1 cellular context compared by ENCODE assay signal in the genomic region with DNA sequence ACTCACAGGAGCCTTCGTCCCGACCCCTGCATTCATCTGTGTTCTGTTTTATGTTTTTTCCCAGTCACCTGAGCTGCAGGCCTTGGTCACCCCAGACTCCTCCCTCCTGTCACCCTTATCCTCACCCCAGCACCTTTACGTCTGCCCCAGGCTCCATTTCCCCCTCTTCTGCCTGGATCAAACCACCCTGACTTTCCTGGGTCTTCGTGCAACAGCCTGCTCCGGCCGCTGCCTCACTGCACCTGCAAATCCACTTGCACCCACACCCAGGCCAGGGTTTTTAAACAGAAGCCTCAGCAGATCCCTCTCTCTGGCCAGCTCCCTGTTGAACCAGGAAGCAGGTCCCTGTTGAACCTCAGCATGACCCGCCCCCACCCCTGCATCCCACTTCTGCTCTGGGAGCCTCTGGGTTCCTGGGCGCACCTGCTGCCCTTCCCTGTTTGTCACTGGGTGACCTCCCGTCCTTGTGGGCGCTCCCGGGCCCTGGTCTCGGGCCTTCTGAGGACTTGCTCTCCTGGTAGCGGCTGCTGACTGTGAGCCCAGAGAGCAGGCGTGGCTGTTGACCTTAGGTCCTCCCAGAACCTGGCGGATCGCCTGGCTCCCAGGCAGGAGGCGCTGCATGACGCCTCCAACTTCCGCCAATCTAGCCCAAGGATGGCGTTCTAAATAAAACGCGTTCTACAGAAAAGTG.
TF ChIP-seq lines count a peak whose summit lies in the region.

No MANE protein-coding gene starts in this region.

TF ChIP-seq in HepG2, 621 proteins besides CTCF, POLR2A, EP300 and RAD21 (continued from another document and continues in another):
- TF ChIP-seq, protein P1, sequence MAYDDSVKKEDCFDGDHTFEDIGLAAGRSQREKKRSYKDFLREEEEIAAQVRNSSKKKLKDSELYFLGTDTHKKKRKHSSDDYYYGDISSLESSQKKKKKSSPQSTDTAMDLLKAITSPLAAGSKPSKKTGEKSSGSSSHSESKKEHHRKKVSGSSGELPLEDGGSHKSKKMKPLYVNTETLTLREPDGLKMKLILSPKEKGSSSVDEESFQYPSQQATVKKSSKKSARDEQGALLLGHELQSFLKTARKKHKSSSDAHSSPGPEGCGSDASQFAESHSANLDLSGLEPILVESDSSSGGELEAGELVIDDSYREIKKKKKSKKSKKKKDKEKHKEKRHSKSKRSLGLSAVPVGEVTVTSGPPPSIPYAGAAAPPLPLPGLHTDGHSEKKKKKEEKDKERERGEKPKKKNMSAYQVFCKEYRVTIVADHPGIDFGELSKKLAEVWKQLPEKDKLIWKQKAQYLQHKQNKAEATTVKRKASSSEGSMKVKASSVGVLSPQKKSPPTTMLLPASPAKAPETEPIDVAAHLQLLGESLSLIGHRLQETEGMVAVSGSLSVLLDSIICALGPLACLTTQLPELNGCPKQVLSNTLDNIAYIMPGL (CRISPR knock-in tag; IDR thresholded peaks at IDR 0.05; ENCODE audit: borderline replicate concordance in 1 of 2, low read depth in 1 of 2): peak; percentile 67 to 70; a peak in 2 of 4 replicates
- TF ChIP-seq RXRB (CRISPR knock-in tag; IDR thresholded peaks at IDR 0.05; ENCODE audit: borderline replicate concordance): peak; percentile 89
- TF ChIP-seq, protein P2, sequence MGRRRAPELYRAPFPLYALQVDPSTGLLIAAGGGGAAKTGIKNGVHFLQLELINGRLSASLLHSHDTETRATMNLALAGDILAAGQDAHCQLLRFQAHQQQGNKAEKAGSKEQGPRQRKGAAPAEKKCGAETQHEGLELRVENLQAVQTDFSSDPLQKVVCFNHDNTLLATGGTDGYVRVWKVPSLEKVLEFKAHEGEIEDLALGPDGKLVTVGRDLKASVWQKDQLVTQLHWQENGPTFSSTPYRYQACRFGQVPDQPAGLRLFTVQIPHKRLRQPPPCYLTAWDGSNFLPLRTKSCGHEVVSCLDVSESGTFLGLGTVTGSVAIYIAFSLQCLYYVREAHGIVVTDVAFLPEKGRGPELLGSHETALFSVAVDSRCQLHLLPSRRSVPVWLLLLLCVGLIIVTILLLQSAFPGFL (CRISPR knock-in tag; IDR thresholded peaks at IDR 0.05): no peak
- TF ChIP-seq ZNF282 (IDR thresholded peaks at IDR 0.05; ENCODE audit: partially characterized antibody): no peak
- TF ChIP-seq KDM2A (CRISPR knock-in tag; IDR thresholded peaks at IDR 0.05; ENCODE audit: borderline replicate concordance, low read depth): peak; percentile 50; the same call in 1 of the 2 replicates
- no peak for TF ChIP-seq LCORL (IDR thresholded peaks at IDR 0.05)
- TF ChIP-seq LCORL (CRISPR knock-in tag; IDR thresholded peaks at IDR 0.05): no peak
- TF ChIP-seq KMT2A (CRISPR knock-in tag; IDR thresholded peaks at IDR 0.05): no peak
- no peak for TF ChIP-seq ZNF75D (CRISPR knock-in tag; IDR thresholded peaks at IDR 0.05; ENCODE audit: borderline replicate concordance)
- TF ChIP-seq, protein P3, sequence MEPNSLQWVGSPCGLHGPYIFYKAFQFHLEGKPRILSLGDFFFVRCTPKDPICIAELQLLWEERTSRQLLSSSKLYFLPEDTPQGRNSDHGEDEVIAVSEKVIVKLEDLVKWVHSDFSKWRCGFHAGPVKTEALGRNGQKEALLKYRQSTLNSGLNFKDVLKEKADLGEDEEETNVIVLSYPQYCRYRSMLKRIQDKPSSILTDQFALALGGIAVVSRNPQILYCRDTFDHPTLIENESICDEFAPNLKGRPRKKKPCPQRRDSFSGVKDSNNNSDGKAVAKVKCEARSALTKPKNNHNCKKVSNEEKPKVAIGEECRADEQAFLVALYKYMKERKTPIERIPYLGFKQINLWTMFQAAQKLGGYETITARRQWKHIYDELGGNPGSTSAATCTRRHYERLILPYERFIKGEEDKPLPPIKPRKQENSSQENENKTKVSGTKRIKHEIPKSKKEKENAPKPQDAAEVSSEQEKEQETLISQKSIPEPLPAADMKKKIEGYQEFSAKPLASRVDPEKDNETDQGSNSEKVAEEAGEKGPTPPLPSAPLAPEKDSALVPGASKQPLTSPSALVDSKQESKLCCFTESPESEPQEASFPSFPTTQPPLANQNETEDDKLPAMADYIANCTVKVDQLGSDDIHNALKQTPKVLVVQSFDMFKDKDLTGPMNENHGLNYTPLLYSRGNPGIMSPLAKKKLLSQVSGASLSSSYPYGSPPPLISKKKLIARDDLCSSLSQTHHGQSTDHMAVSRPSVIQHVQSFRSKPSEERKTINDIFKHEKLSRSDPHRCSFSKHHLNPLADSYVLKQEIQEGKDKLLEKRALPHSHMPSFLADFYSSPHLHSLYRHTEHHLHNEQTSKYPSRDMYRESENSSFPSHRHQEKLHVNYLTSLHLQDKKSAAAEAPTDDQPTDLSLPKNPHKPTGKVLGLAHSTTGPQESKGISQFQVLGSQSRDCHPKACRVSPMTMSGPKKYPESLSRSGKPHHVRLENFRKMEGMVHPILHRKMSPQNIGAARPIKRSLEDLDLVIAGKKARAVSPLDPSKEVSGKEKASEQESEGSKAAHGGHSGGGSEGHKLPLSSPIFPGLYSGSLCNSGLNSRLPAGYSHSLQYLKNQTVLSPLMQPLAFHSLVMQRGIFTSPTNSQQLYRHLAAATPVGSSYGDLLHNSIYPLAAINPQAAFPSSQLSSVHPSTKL (CRISPR knock-in tag; IDR thresholded peaks at IDR 0.05): peak; percentile 39; the same call in 1 of the 2 replicates
- peak; percentile 81 for TF ChIP-seq ZNF547 (CRISPR knock-in tag; IDR thresholded peaks at IDR 0.05)
- peak; percentile 28 for TF ChIP-seq ASH2L (IDR thresholded peaks at IDR 0.05; ENCODE audit: insufficient read length, low read depth, low read length)
- TF ChIP-seq, protein P4, sequence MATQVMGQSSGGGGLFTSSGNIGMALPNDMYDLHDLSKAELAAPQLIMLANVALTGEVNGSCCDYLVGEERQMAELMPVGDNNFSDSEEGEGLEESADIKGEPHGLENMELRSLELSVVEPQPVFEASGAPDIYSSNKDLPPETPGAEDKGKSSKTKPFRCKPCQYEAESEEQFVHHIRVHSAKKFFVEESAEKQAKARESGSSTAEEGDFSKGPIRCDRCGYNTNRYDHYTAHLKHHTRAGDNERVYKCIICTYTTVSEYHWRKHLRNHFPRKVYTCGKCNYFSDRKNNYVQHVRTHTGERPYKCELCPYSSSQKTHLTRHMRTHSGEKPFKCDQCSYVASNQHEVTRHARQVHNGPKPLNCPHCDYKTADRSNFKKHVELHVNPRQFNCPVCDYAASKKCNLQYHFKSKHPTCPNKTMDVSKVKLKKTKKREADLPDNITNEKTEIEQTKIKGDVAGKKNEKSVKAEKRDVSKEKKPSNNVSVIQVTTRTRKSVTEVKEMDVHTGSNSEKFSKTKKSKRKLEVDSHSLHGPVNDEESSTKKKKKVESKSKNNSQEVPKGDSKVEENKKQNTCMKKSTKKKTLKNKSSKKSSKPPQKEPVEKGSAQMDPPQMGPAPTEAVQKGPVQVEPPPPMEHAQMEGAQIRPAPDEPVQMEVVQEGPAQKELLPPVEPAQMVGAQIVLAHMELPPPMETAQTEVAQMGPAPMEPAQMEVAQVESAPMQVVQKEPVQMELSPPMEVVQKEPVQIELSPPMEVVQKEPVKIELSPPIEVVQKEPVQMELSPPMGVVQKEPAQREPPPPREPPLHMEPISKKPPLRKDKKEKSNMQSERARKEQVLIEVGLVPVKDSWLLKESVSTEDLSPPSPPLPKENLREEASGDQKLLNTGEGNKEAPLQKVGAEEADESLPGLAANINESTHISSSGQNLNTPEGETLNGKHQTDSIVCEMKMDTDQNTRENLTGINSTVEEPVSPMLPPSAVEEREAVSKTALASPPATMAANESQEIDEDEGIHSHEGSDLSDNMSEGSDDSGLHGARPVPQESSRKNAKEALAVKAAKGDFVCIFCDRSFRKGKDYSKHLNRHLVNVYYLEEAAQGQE (IDR thresholded peaks at IDR 0.05; ENCODE audit: borderline replicate concordance in 1 of 2, low read depth in 1 of 2, low read length in 2 of 2): no peak
- TF ChIP-seq, protein P5, sequence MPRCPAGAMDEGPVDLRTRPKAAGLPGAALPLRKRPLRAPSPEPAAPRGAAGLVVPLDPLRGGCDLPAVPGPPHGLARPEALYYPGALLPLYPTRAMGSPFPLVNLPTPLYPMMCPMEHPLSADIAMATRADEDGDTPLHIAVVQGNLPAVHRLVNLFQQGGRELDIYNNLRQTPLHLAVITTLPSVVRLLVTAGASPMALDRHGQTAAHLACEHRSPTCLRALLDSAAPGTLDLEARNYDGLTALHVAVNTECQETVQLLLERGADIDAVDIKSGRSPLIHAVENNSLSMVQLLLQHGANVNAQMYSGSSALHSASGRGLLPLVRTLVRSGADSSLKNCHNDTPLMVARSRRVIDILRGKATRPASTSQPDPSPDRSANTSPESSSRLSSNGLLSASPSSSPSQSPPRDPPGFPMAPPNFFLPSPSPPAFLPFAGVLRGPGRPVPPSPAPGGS (CRISPR knock-in tag; IDR thresholded peaks at IDR 0.05): 0 out of 2 replicates have a peak, but pooled peaks have one; percentile 55
- TF ChIP-seq, protein P6, sequence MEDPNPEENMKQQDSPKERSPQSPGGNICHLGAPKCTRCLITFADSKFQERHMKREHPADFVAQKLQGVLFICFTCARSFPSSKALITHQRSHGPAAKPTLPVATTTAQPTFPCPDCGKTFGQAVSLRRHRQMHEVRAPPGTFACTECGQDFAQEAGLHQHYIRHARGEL (CRISPR knock-in tag; IDR thresholded peaks at IDR 0.05): 0 out of 2 replicates have a peak, but pooled peaks have one; percentile 54
- TF ChIP-seq, protein P7, sequence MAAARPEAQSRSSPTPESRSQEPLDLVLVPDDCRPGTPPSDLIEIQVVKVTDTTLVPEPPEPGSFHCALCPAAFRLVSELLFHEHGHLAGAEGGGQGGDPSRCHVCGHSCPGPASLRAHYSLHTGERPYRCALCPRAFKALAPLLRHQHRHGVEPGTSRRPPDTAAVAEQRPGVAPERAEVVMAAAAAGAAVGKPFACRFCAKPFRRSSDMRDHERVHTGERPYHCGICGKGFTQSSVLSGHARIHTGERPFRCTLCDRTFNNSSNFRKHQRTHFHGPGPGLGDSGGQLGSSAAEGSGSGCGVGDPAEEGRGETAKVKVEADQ (CRISPR knock-in tag; IDR thresholded peaks at IDR 0.05; ENCODE audit: borderline replicate concordance): 0 out of 2 replicates have a peak, but pooled peaks have one; percentile 36
- TF ChIP-seq ZSCAN25 (CRISPR knock-in tag; IDR thresholded peaks at IDR 0.05): peak; percentile 86; the same call in 1 of the 2 replicates
- peak; percentile 75 for TF ChIP-seq ZFY (CRISPR knock-in tag; IDR thresholded peaks at IDR 0.05)
- 0 out of 2 replicates have a peak, but pooled peaks have one; percentile 52 for TF ChIP-seq ZNF792 (CRISPR knock-in tag; IDR thresholded peaks at IDR 0.05)
- TF ChIP-seq, protein P8, sequence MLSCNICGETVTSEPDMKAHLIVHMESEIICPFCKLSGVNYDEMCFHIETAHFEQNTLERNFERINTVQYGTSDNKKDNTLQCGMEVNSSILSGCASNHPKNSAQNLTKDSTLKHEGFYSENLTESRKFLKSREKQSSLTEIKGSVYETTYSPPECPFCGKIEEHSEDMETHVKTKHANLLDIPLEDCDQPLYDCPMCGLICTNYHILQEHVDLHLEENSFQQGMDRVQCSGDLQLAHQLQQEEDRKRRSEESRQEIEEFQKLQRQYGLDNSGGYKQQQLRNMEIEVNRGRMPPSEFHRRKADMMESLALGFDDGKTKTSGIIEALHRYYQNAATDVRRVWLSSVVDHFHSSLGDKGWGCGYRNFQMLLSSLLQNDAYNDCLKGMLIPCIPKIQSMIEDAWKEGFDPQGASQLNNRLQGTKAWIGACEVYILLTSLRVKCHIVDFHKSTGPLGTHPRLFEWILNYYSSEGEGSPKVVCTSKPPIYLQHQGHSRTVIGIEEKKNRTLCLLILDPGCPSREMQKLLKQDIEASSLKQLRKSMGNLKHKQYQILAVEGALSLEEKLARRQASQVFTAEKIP (CRISPR knock-in tag; IDR thresholded peaks at IDR 0.05; ENCODE audit: borderline replicate concordance): 0 out of 2 replicates have a peak, but pooled peaks have one; percentile 44
- peak; percentile 93; the same call in 1 of the 2 replicates for TF ChIP-seq ZNF598 (CRISPR knock-in tag; IDR thresholded peaks at IDR 0.05; ENCODE audit: borderline replicate concordance)
- peak; percentile 59 for TF ChIP-seq POLR2AphosphoS5 (IDR thresholded peaks at IDR 0.05; ENCODE audit: low read depth, low read length)
- TF ChIP-seq, protein P9, sequence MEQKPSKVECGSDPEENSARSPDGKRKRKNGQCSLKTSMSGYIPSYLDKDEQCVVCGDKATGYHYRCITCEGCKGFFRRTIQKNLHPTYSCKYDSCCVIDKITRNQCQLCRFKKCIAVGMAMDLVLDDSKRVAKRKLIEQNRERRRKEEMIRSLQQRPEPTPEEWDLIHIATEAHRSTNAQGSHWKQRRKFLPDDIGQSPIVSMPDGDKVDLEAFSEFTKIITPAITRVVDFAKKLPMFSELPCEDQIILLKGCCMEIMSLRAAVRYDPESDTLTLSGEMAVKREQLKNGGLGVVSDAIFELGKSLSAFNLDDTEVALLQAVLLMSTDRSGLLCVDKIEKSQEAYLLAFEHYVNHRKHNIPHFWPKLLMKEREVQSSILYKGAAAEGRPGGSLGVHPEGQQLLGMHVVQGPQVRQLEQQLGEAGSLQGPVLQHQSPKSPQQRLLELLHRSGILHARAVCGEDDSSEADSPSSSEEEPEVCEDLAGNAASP (CRISPR knock-in tag; IDR thresholded peaks at IDR 0.05; ENCODE audit: borderline replicate concordance): peak; percentile 90; the same call in 1 of the 2 replicates
- TF ChIP-seq SP4 (CRISPR knock-in tag; IDR thresholded peaks at IDR 0.05): peak; percentile 56
- TF ChIP-seq BRCA1 (CRISPR knock-in tag; IDR thresholded peaks at IDR 0.05): 0 out of 2 replicates have a peak, but pooled peaks have one; percentile 38
- 0 out of 2 replicates have a peak, but pooled peaks have one; percentile 14 for TF ChIP-seq GATAD2A (CRISPR knock-in tag; IDR thresholded peaks at IDR 0.05)
- TF ChIP-seq FOXA3 (CRISPR knock-in tag; IDR thresholded peaks at IDR 0.05): peak; percentile 57; the same call in 1 of the 2 replicates
- peak; percentile 29; the same call in 1 of the 2 replicates for TF ChIP-seq ZNF556 (CRISPR knock-in tag; IDR thresholded peaks at IDR 0.05; ENCODE audit: borderline replicate concordance)
- TF ChIP-seq XRCC5 (optimal IDR thresholded peaks at IDR 0.05; ENCODE audit: low read length): peak; percentile 56
- TF ChIP-seq KAT8 (CRISPR knock-in tag; IDR thresholded peaks at IDR 0.05): peak; percentile 45; the same call in 1 of the 2 replicates
- TF ChIP-seq HNF4G (IDR thresholded peaks at IDR 0.05; ENCODE audit: borderline replicate concordance, low read depth, low read length): no peak; the same call in 1 of the 2 replicates
- TF ChIP-seq HNF4G (CRISPR knock-in tag; IDR thresholded peaks at IDR 0.05; ENCODE audit: borderline replicate concordance, low read depth): peak; percentile 75; the same call in 1 of the 2 replicates
- peak; percentile 56; the same call in 1 of the 2 replicates for TF ChIP-seq TBX2 (CRISPR knock-in tag; IDR thresholded peaks at IDR 0.05; ENCODE audit: borderline replicate concordance)
- TF ChIP-seq ZNF883 (CRISPR knock-in tag; IDR thresholded peaks at IDR 0.05; ENCODE audit: not compliant biosample characterization): peak; percentile 39
- peak; percentile 80 for TF ChIP-seq ZNF263 (CRISPR knock-in tag; IDR thresholded peaks at IDR 0.05)
- TF ChIP-seq RARA (CRISPR knock-in tag; IDR thresholded peaks at IDR 0.05): 0 out of 2 replicates have a peak, but pooled peaks have one; percentile 12
- TF ChIP-seq TAF1 (CRISPR knock-in tag; IDR thresholded peaks at IDR 0.05): peak; percentile 43
- TF ChIP-seq PHF20 (CRISPR knock-in tag; IDR thresholded peaks at IDR 0.05): peak; percentile 57
- peak; percentile 58; the same call in 1 of the 2 replicates for TF ChIP-seq PHF21A (CRISPR knock-in tag; IDR thresholded peaks at IDR 0.05)
- no peak for TF ChIP-seq NR2F6 (IDR thresholded peaks at IDR 0.05)
- peak; percentile 68 for TF ChIP-seq NR2F6 (CRISPR knock-in tag; IDR thresholded peaks at IDR 0.05)
- 0 out of 2 replicates have a peak, but pooled peaks have one; percentile 14 for TF ChIP-seq ZNF264 (CRISPR knock-in tag; IDR thresholded peaks at IDR 0.05)
